Comparison of ENCODE assay signal across 13 cellular contexts in genomic region chr2:43349944-43350343, GRCh38.
DNase-seq lines count a peak whose midpoint lies in the region; TF ChIP-seq lines count a peak whose summit lies in the region.
"Had no signal": no experiment of that assay in that cellular context is flagged by ENCODE, and none has a peak within 500 bp of the region (broad histone marks: within the 10 kb centered on the region; RNA-seq: fewer than 3 reads in every experiment).

No MANE protein-coding gene starts in this region.

- no peak overlapping the region for H3K4me2 ChIP-seq in smooth muscle cell

- no peaks in the 10 kb centered on the region for H4K20me1 ChIP-seq in smooth muscle cell (ENCODE audit: low read depth)

- intact Hi-C loops in adrenal gland (cut with DNase I): no loop called here

- peaks cover 22% of the 10 kb centered on the region for H3F3A ChIP-seq in smooth muscle cell (ENCODE audit: low read depth)

- in situ Hi-C loops in GM13977 (cut with MboI; ENCODE audit: low pct_unique_long_range_greater_than_20kb, low sequenced_read_pairs, unreplicated experiment): no loop called here

- DNase-seq in HFFc6 (no peak), adrenal gland (no peak), smooth muscle cell (lab: John Stamatoyannopoulos, UW; ENCODE audit: unreplicated experiment) (no peak), T1000 (lab: John Stamatoyannopoulos, UW) (no peak), GM13977 (ENCODE audit: low spot score) (no peak), NCI-H1930 (lab: John Stamatoyannopoulos, UW) (no peak)
- no peak for DNase-seq in stimulated activated CD4-positive, alpha-beta T cell treated with anti-CD3 and anti-CD28 coated beads, Interleukin-2, amount 100 ng/mL, for 24 hours
- DNase-seq: CD4-positive, CD25-positive, alpha-beta regulatory T cell; effector memory CD4-positive, alpha-beta T cell; GF-D8; stimulated activated naive CD8-positive, alpha-beta T cell treated with anti-CD3 and anti-CD28 coated beads, Interleukin-15, Interleukin-2, amounts not matched to agents 100 U/mL and 50 U/mL, for 24 hours had no signal

- no peak overlapping the region for H2AFZ ChIP-seq in smooth muscle cell (ENCODE audit: low read depth)

- H3K27ac ChIP-seq in adrenal gland (peak overlapping the region in 3 of 5 donors; percentile 24 to 77 (median 73)), mesodermal cell (ENCODE audit: low read depth, low read length, severe bottlenecking) (peak overlapping the region; percentile 67), smooth muscle cell (ENCODE audit: low read depth) (peak overlapping the region; percentile 50)

- no peaks in the 10 kb centered on the region for H3K36me3 ChIP-seq in adrenal gland (replicated peaks in 1 of 2)
- no peaks in the 10 kb centered on the region for H3K36me3 ChIP-seq in mesodermal cell (ENCODE audit: control insufficient read depth, insufficient read depth, low read length)
- no peaks in the 10 kb centered on the region for H3K36me3 ChIP-seq in smooth muscle cell (ENCODE audit: low read depth)
- H3K36me3 ChIP-seq: HAP-1 had no signal

- no peaks in the 10 kb centered on the region for H3K27me3 Mint-ChIP-seq in HFFc6 (ENCODE audit: insufficient read depth)
- H3K27me3 Mint-ChIP-seq: CD4-positive, CD25-positive, alpha-beta regulatory T cell had no signal

- H3K4me3 Mint-ChIP-seq in HFFc6: no peak overlapping the region
- H3K4me3 Mint-ChIP-seq: CD4-positive, CD25-positive, alpha-beta regulatory T cell had no signal

- H3K27ac Mint-ChIP-seq in HFFc6: peak overlapping the region; percentile 6
- H3K27ac Mint-ChIP-seq: CD4-positive, CD25-positive, alpha-beta regulatory T cell had no signal

- TF ChIP-seq POLR2A in adrenal gland (IDR thresholded peaks at IDR 0.05): no peak

- no peaks in the 10 kb centered on the region for H3K79me2 ChIP-seq in smooth muscle cell (ENCODE audit: low read depth)

- 58 to 64% (median 60%) methylated on average over 3 of the region's 3 CpGs for WGBS in adrenal gland, 4 donors
- 74 to 83% methylated on average over 2 to 3 of the region's 3 CpGs for whole genome bisulfite sequencing in mesodermal cell (ENCODE audit: insufficient coverage in 2 of 2), 2 experiments
- WGBS in smooth muscle cell (ENCODE audit: low lambda C conversion rate): 18% methylated on average over 3 of the region's 3 CpGs

- H3K9me3 ChIP-seq in adrenal gland (replicated peaks in 1 of 3): no peaks in the 10 kb centered on the region
- H3K9me3 ChIP-seq in mesodermal cell (ENCODE audit: control insufficient read depth, low read length): no peaks in the 10 kb centered on the region
- no peaks in the 10 kb centered on the region for H3K9me3 ChIP-seq in smooth muscle cell (replicated peaks; ENCODE audit: low read depth)
- H3K9me3 ChIP-seq: HAP-1 had no signal

- TF ChIP-seq CTCF in HFFc6 (IDR thresholded peaks at IDR 0.05): no peak
- TF ChIP-seq CTCF in adrenal gland (IDR thresholded peaks at IDR 0.05): no peak
- no peak for TF ChIP-seq CTCF in smooth muscle cell (IDR thresholded peaks at IDR 0.05; ENCODE audit: borderline replicate concordance, insufficient read depth, poor library complexity, severe bottlenecking)
- no peak for TF ChIP-seq CTCF in GM13977 (IDR thresholded peaks at IDR 0.05; ENCODE audit: extremely low read depth, insufficient read depth, missing control alignments)

- H3K36me3 Mint-ChIP-seq in HFFc6 (ENCODE audit: low read depth): no peaks in the 10 kb centered on the region; the same call in 1 of the 2 replicates

- H3K4me3 ChIP-seq in adrenal gland (no peak overlapping the region), mesodermal cell (ENCODE audit: extremely low read depth, insufficient read depth, low read length, poor library complexity, severe bottlenecking) (no peak overlapping the region), smooth muscle cell (no peak overlapping the region)
- H3K4me3 ChIP-seq: HAP-1 had no signal

- H3K4me1 ChIP-seq in adrenal gland (replicated peaks in 1 of 2) (peaks cover 23 to 43% of the 10 kb centered on the region in 2 donors), mesodermal cell (ENCODE audit: control insufficient read depth, insufficient read depth, low read length, poor library complexity, severe bottlenecking) (peaks cover 50% of the 10 kb centered on the region), smooth muscle cell (ENCODE audit: low read depth) (peaks cover 24% of the 10 kb centered on the region)

- H3K27me3 ChIP-seq in adrenal gland: no peaks in the 10 kb centered on the region
- H3K27me3 ChIP-seq in smooth muscle cell (ENCODE audit: low read depth): no peaks in the 10 kb centered on the region

- H3K4me1 Mint-ChIP-seq in HFFc6 (ENCODE audit: low read depth): peaks cover 25% of the 10 kb centered on the region

- H3K9me3 Mint-ChIP-seq in HFFc6: no peaks in the 10 kb centered on the region
- H3K9me3 Mint-ChIP-seq: CD4-positive, CD25-positive, alpha-beta regulatory T cell had no signal

- H3K9ac ChIP-seq in smooth muscle cell (ENCODE audit: low read depth): no peak overlapping the region
